38 cellular contexts compared by ENCODE assay signal in genomic region chr1:220492671-220493070, GRCh38. TPM values are rescaled to one million over a fixed set of nuclear protein-coding genes. Genes with fewer than 3 reads are reported as not detected.
"Had no signal": no experiment of that assay in that cellular context is flagged by ENCODE, and none has a peak within 500 bp of the region (broad histone marks: within the 10 kb centered on the region; RNA-seq: fewer than 3 reads in every experiment).

No MANE protein-coding gene starts in this region.

- H3K27ac Mint-ChIP-seq: activated CD4-positive, alpha-beta memory T cell treated with anti-CD3 and anti-CD28 coated beads, Interleukin-2, amount 10 ng/mL, durations not matched to agents 7 days and 5 days; activated CD4-positive, alpha-beta T cell treated with anti-CD3 and anti-CD28 coated beads for 36 hours; activated CD4-positive, alpha-beta T cell treated with anti-CD3 and anti-CD28 coated beads, Interleukin-2, amount 10 ng/mL, durations not matched to agents 7 days and 5 days; activated CD8-positive, alpha-beta memory T cell treated with anti-CD3 and anti-CD28 coated beads, Interleukin-2, amount 10 ng/mL, durations not matched to agents 7 days and 5 days; activated CD8-positive, alpha-beta T cell treated with anti-CD3 and anti-CD28 coated beads, Interleukin-2, amount 10 ng/mL, durations not matched to agents 7 days and 5 days; activated naive CD4-positive, alpha-beta T cell treated with anti-CD3 and anti-CD28 coated beads, Interleukin-2, amount 10 ng/mL, durations not matched to agents 7 days and 5 days; activated naive CD4-positive, alpha-beta T cell treated with anti-CD3 and anti-CD28 coated beads, Interleukin-2, amount 50 U/mL, for 24 hours; activated naive CD8-positive, alpha-beta T cell; activated naive CD8-positive, alpha-beta T cell treated with anti-CD3 and anti-CD28 coated beads, Interleukin-2, amount 10 ng/mL, durations not matched to agents 7 days and 5 days; activated naive CD8-positive, alpha-beta T cell treated with anti-CD3 and anti-CD28 coated beads, Interleukin-2, amount 50 U/mL, for 24 hours; activated T-cell treated with anti-CD3 and anti-CD28 coated beads, Interleukin-2, amount 50 U/mL, for 24 hours; activated T-helper 2 cell treated with anti-CD3 and anti-CD28 coated beads, Interferon-gamma antibody, Interleukin-2, Interleukin-4, amounts not matched to agents 10 μg/mL and 5 μg/mL and 100 μg/mL, durations not matched to agents 14 hours and 24 hours and 36 hours; brain; T-helper 1 cell treated with Interleukin-12 subunit alpha and Interleukin-12 subunit beta and Interleukin-4 antibody, amounts not matched to agents 30 μg/mL and 1 μg/mL, for 36 hours; T-helper 2 cell treated with Interferon-gamma antibody and Interleukin-4, amounts not matched to agents 5 μg/mL and 100 μg/mL, for 36 hours; WTC11 had no signal

- ATAC-seq: activated CD4-positive, alpha-beta T cell treated with anti-CD3 and anti-CD28 coated beads for 36 hours; activated CD4-positive, CD25-positive, alpha-beta regulatory T cell treated with anti-CD3 and anti-CD28 coated beads, Interleukin-2, amount 50 U/mL, for 24 hours; activated CD8-positive, alpha-beta memory T cell treated with anti-CD3 and anti-CD28 coated beads, Interleukin-2, amount 10 ng/mL, durations not matched to agents 7 days and 5 days; activated CD8-positive, alpha-beta T cell treated with anti-CD3 and anti-CD28 coated beads, Interleukin-2, amount 10 ng/mL, durations not matched to agents 7 days and 5 days; activated naive CD8-positive, alpha-beta T cell treated with anti-CD3 and anti-CD28 coated beads, Interleukin-2, amount 50 U/mL, for 24 hours; WTC11 had no signal

- H3K9me3 Mint-ChIP-seq: activated CD4-positive, alpha-beta memory T cell treated with anti-CD3 and anti-CD28 coated beads, Interleukin-2, amount 10 ng/mL, durations not matched to agents 7 days and 5 days; activated CD4-positive, alpha-beta T cell treated with anti-CD3 and anti-CD28 coated beads, Interleukin-2, amount 10 ng/mL, durations not matched to agents 7 days and 5 days; activated naive CD4-positive, alpha-beta T cell treated with anti-CD3 and anti-CD28 coated beads, Interleukin-2, amount 10 ng/mL, durations not matched to agents 7 days and 5 days; activated naive CD4-positive, alpha-beta T cell treated with anti-CD3 and anti-CD28 coated beads, Interleukin-2, amount 50 U/mL, for 24 hours; activated naive CD8-positive, alpha-beta T cell treated with anti-CD3 and anti-CD28 coated beads, Interleukin-2, amount 10 ng/mL, durations not matched to agents 7 days and 5 days; activated naive CD8-positive, alpha-beta T cell treated with anti-CD3 and anti-CD28 coated beads, Interleukin-2, amount 50 U/mL, for 24 hours; activated T-cell treated with anti-CD3 and anti-CD28 coated beads, Interleukin-2, amount 50 U/mL, for 24 hours; activated T-helper 2 cell treated with anti-CD3 and anti-CD28 coated beads, Interferon-gamma antibody, Interleukin-2, Interleukin-4, amounts not matched to agents 10 μg/mL and 5 μg/mL and 100 μg/mL, durations not matched to agents 14 hours and 24 hours and 36 hours; brain; central memory CD8-positive, alpha-beta T cell; T-helper 1 cell treated with Interleukin-12 subunit alpha and Interleukin-12 subunit beta and Interleukin-4 antibody, amounts not matched to agents 30 μg/mL and 1 μg/mL, for 36 hours; T-helper 2 cell treated with Interferon-gamma antibody and Interleukin-4, amounts not matched to agents 5 μg/mL and 100 μg/mL, for 36 hours; WTC11 had no signal

- H3K36me3 ChIP-seq: ascending aorta, cardiac muscle cell had no signal

- H3K27me3 ChIP-seq: ascending aorta, cardiac muscle cell had no signal

- H3K4me1 Mint-ChIP-seq: activated CD4-positive, alpha-beta memory T cell treated with anti-CD3 and anti-CD28 coated beads, Interleukin-2, amount 10 ng/mL, durations not matched to agents 7 days and 5 days; activated CD4-positive, alpha-beta T cell treated with anti-CD3 and anti-CD28 coated beads, Interleukin-2, amount 10 ng/mL, durations not matched to agents 7 days and 5 days; activated CD8-positive, alpha-beta memory T cell treated with anti-CD3 and anti-CD28 coated beads, Interleukin-2, amount 10 ng/mL, durations not matched to agents 7 days and 5 days; activated naive CD4-positive, alpha-beta T cell treated with anti-CD3 and anti-CD28 coated beads, Interleukin-2, amount 10 ng/mL, durations not matched to agents 7 days and 5 days; activated naive CD4-positive, alpha-beta T cell treated with anti-CD3 and anti-CD28 coated beads, Interleukin-2, amount 50 U/mL, for 24 hours; activated naive CD8-positive, alpha-beta T cell treated with anti-CD3 and anti-CD28 coated beads, Interleukin-2, amount 10 ng/mL, durations not matched to agents 7 days and 5 days; central memory CD8-positive, alpha-beta T cell had no signal

- H3K9me3 ChIP-seq: ascending aorta had no signal

- H3K36me3 Mint-ChIP-seq: activated CD8-positive, alpha-beta memory T cell treated with anti-CD3 and anti-CD28 coated beads, Interleukin-2, amount 10 ng/mL, durations not matched to agents 7 days and 5 days; activated naive CD4-positive, alpha-beta T cell treated with anti-CD3 and anti-CD28 coated beads, Interleukin-2, amount 10 ng/mL, durations not matched to agents 7 days and 5 days; activated naive CD4-positive, alpha-beta T cell treated with anti-CD3 and anti-CD28 coated beads, Interleukin-2, amount 50 U/mL, for 24 hours; activated naive CD8-positive, alpha-beta T cell; activated naive CD8-positive, alpha-beta T cell treated with anti-CD3 and anti-CD28 coated beads, Interleukin-2, amount 10 ng/mL, durations not matched to agents 7 days and 5 days; brain; WTC11 had no signal

- H3K4me3 Mint-ChIP-seq: activated CD4-positive, alpha-beta memory T cell treated with anti-CD3 and anti-CD28 coated beads, Interleukin-2, amount 10 ng/mL, durations not matched to agents 7 days and 5 days; activated CD4-positive, alpha-beta T cell treated with anti-CD3 and anti-CD28 coated beads for 36 hours; activated CD4-positive, alpha-beta T cell treated with anti-CD3 and anti-CD28 coated beads, Interleukin-2, amount 10 ng/mL, durations not matched to agents 7 days and 5 days; activated CD8-positive, alpha-beta memory T cell treated with anti-CD3 and anti-CD28 coated beads, Interleukin-2, amount 10 ng/mL, durations not matched to agents 7 days and 5 days; activated CD8-positive, alpha-beta T cell treated with anti-CD3 and anti-CD28 coated beads, Interleukin-2, amount 10 ng/mL, durations not matched to agents 7 days and 5 days; activated naive CD4-positive, alpha-beta T cell treated with anti-CD3 and anti-CD28 coated beads, Interleukin-2, amount 10 ng/mL, durations not matched to agents 7 days and 5 days; activated naive CD4-positive, alpha-beta T cell treated with anti-CD3 and anti-CD28 coated beads, Interleukin-2, amount 50 U/mL, for 24 hours; activated naive CD8-positive, alpha-beta T cell; activated naive CD8-positive, alpha-beta T cell treated with anti-CD3 and anti-CD28 coated beads, Interleukin-2, amount 10 ng/mL, durations not matched to agents 7 days and 5 days; activated naive CD8-positive, alpha-beta T cell treated with anti-CD3 and anti-CD28 coated beads, Interleukin-2, amount 50 U/mL, for 24 hours; activated T-cell treated with anti-CD3 and anti-CD28 coated beads, Interleukin-2, amount 50 U/mL, for 24 hours; brain; central memory CD8-positive, alpha-beta T cell; T-helper 1 cell treated with Interleukin-12 subunit alpha and Interleukin-12 subunit beta and Interleukin-4 antibody, amounts not matched to agents 30 μg/mL and 1 μg/mL, for 36 hours; T-helper 2 cell treated with Interferon-gamma antibody and Interleukin-4, amounts not matched to agents 5 μg/mL and 100 μg/mL, for 36 hours; WTC11 had no signal

- H3K27me3 Mint-ChIP-seq: activated naive CD4-positive, alpha-beta T cell treated with anti-CD3 and anti-CD28 coated beads, Interleukin-2, amount 10 ng/mL, durations not matched to agents 7 days and 5 days had no signal

- H3K27ac ChIP-seq: ascending aorta, cardiac muscle cell, VCaP had no signal

- DNase-seq: activated CD4-positive, alpha-beta memory T cell treated with anti-CD3 and anti-CD28 coated beads, Interleukin-2, amount 10 ng/mL, durations not matched to agents 7 days and 5 days; activated CD4-positive, alpha-beta T cell treated with anti-CD3 and anti-CD28 coated beads for 1 hour; activated CD4-positive, alpha-beta T cell treated with anti-CD3 and anti-CD28 coated beads for 36 hours; activated CD4-positive, alpha-beta T cell treated with anti-CD3 and anti-CD28 coated beads for 48 hours; activated CD4-positive, alpha-beta T cell treated with anti-CD3 and anti-CD28 coated beads, Interleukin-2, amount 10 ng/mL, durations not matched to agents 7 days and 5 days; activated CD4-positive, alpha-beta T cell treated with anti-CD3 and anti-CD28 coated beads, Interleukin-2, amount 50 U/mL, for 48 hours; activated CD4-positive, CD25-positive, alpha-beta regulatory T cell; activated CD8-positive, alpha-beta memory T cell treated with anti-CD3 and anti-CD28 coated beads for 24 hours; activated CD8-positive, alpha-beta memory T cell treated with anti-CD3 and anti-CD28 coated beads, Interleukin-2, amount 10 ng/mL, durations not matched to agents 7 days and 5 days; activated CD8-positive, alpha-beta memory T cell treated with anti-CD3 and anti-CD28 coated beads, Interleukin-2, amount 50 U/mL, for 48 hours; activated CD8-positive, alpha-beta T cell treated with anti-CD3 and anti-CD28 coated beads, Interleukin-2, amount 10 ng/mL, durations not matched to agents 7 days and 5 days; activated effector memory CD4-positive, alpha-beta T cell treated with Interleukin-2 at 50 U/mL for 16 hours; activated gamma-delta T cell; activated naive CD4-positive, alpha-beta T cell treated with anti-CD3 and anti-CD28 coated beads, Interleukin-2, amount 10 ng/mL, durations not matched to agents 7 days and 5 days; activated naive CD4-positive, alpha-beta T cell treated with Interleukin-2 at 50 U/mL for 16 hours; activated naive CD8-positive, alpha-beta T cell treated with anti-CD3 and anti-CD28 coated beads, Interleukin-2, amount 10 ng/mL, durations not matched to agents 7 days and 5 days; activated naive CD8-positive, alpha-beta T cell treated with anti-CD3 and anti-CD28 coated beads, Interleukin-2, amount 50 U/mL, for 24 hours; activated T-cell treated with anti-CD3 and anti-CD28 coated beads, Interleukin-2, amount 50 U/mL, for 24 hours; activated T-cell treated with anti-CD3 and anti-CD28 coated beads, Interleukin-2, amount 50 U/mL, for 48 hours; amygdala; anterior cingulate cortex; caudate nucleus; cerebellar nuclear complex; T-helper 1 cell; T-helper 2 cell; T-helper 9 cell had no signal

- H3K4me3 ChIP-seq: ascending aorta, cardiac muscle cell had no signal

- H3K4me1 ChIP-seq: ascending aorta had no signal

RNA-seq across cellular contexts. Expression of gene MARK1, which starts 35.3 kb away (rescaled TPM):
- total RNA-seq: activated CD4-positive, alpha-beta memory T cell treated with anti-CD3 and anti-CD28 coated beads, Interleukin-2, amount 10 ng/mL, durations not matched to agents 7 days and 5 days; activated CD4-positive, alpha-beta T cell treated with anti-CD3 and anti-CD28 coated beads for 36 hours; activated CD4-positive, alpha-beta T cell treated with anti-CD3 and anti-CD28 coated beads, Interleukin-2, amount 10 ng/mL, durations not matched to agents 7 days and 5 days; activated CD8-positive, alpha-beta memory T cell treated with anti-CD3 and anti-CD28 coated beads, Interleukin-2, amount 10 ng/mL, durations not matched to agents 7 days and 5 days; activated CD8-positive, alpha-beta T cell treated with anti-CD3 and anti-CD28 coated beads, Interleukin-2, amount 10 ng/mL, durations not matched to agents 7 days and 5 days; activated naive CD8-positive, alpha-beta T cell treated with anti-CD3 and anti-CD28 coated beads, Interleukin-2, amount 10 ng/mL, durations not matched to agents 7 days and 5 days; activated T-helper 2 cell treated with anti-CD3 and anti-CD28 coated beads, Interferon-gamma antibody, Interleukin-2, Interleukin-4, amounts not matched to agents 10 μg/mL and 5 μg/mL and 100 μg/mL, durations not matched to agents 14 hours and 24 hours and 36 hours had no signal
